8 cellular contexts compared by ENCODE assay signal in the genomic region with DNA sequence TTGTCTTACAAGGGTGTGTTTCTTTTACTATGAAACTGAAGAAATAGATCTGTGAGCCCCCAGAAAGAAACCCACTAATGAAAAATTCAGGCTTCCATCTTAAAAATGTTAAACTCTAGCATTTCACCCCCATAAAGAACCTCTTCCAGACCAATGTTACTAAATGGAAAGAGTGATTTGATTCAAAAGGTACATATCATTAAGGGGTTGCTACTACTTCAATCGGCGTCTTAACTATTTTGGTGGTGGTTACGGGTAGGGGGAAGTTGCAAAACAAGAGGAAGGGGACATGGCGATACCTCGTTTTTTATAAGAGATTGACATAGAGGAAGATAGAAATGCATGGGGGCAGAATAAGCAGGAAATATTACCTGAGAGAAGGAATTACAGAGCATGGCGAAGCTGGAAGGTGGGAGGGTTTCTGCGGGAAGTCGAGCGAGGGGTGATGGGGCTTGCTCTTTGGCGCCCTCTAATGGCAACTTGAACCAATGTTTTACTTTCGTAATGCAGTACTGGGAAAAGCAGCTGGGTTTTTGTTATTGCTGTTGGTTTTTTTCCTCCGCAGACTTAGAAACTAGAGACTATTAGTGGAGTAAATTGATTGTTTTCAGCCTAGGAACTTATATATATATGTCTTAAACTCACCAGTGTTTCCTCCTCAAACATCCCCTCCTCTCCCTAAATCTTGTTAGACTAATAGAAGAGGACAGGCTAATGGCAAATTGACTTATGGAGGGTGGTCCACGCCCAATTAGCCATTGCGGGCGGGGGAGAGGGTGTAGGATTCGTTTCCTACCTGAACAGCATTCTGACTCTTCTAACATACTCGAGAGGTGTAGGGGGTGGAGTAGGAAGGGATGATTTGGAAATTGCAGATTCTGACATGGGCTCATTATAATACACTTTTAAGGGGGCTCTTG. TPM values are rescaled to one million over a fixed set of nuclear protein-coding genes. Genes with fewer than 3 reads are reported as not detected.
A peak's percentile ranks its signal among the peaks of the same experiment; 100 is the strongest.
DNase-seq lines count a peak whose midpoint lies in the region; ATAC-seq, FAIRE-seq and TF ChIP-seq lines count a peak whose summit lies in the region.

No MANE protein-coding gene starts in this region.

- CTCF ChIA-PET in AG04449 (lab: Yijun Ruan, JAX): interaction anchor here (0.5 to 4.7 kb wide), 22 partner anchors 9 to 1011 kb away, joined by 3 to 49 read pairs (median 4); no protein-coding TSS in a partner anchor
- CTCF ChIA-PET in SK-N-SH (lab: Yijun Ruan, JAX): interaction anchor here (0.5 to 5.4 kb wide), 63 partner anchors 8 to 1002 kb away, joined by 3 to 76 read pairs (median 4); partner anchors contain the start of gene SOX2

- peaks cover 78 to 90% of the 10 kb centered on the region in 2 donors for H3K27me3 Mint-ChIP-seq in stimulated activated naive B cell treated with anti-CD40 and anti-IgM and Interleukin-4, amounts not matched to agents 10 μg/mL and 1 μg/mL and 100 μg/mL, for 72 hours

- peaks cover 4 to 6% of the 10 kb centered on the region in 2 donors for H3K9me3 Mint-ChIP-seq in stimulated activated naive B cell treated with anti-CD40 and anti-IgM and Interleukin-4, amounts not matched to agents 10 μg/mL and 1 μg/mL and 100 μg/mL, for 72 hours

- FAIRE-seq in GM12892 (lab: Jason Lieb, UNC): peak; percentile 78

- DNase-seq in AG04449 (ENCODE audit: low read depth, low spot score) (no peak), GM12892 (ENCODE audit: insufficient read length) (no peak), NCI-H1092 (lab: John Stamatoyannopoulos, UW) (peak; percentile 47), SK-N-SH (peak; percentile 87), choroid plexus epithelial cell (ENCODE audit: low read depth) (peak; percentile 77), left lobe of liver (ENCODE audit: low spot score) (no peak)
- no peak for DNase-seq in stimulated activated naive B cell treated with anti-CD40 and anti-IgM and Interleukin-4, amounts not matched to agents 10 μg/mL and 1 μg/mL and 100 μg/mL, for 72 hours

- TF ChIP-seq EP300 in SK-N-SH (IDR thresholded peaks at IDR 0.05; ENCODE audit: borderline replicate concordance in 1 of 2, low read depth in 1 of 2, low read length in 1 of 2): no peak

- no peaks in the 10 kb centered on the region for H3K36me3 ChIP-seq in SK-N-SH (replicated peaks in 1 of 2; ENCODE audit: control insufficient read depth in 1 of 2, insufficient read depth in 2 of 2, low read length in 1 of 2)

- peak overlapping the region; percentile 6 for H3K27ac Mint-ChIP-seq in stimulated activated naive B cell treated with anti-CD40 and anti-IgM and Interleukin-4, amounts not matched to agents 10 μg/mL and 1 μg/mL and 100 μg/mL, for 72 hours

- H3K27ac ChIP-seq in SK-N-SH (ENCODE audit: low read depth in 2 of 2, low read length in 1 of 2): no peak overlapping the region

- TF ChIP-seq POLR2A in GM12892 (IDR thresholded peaks at IDR 0.05; ENCODE audit: low read depth, low read length): no peak

- peak overlapping the region; percentile 7 to 8 for H3K4me3 Mint-ChIP-seq in stimulated activated naive B cell treated with anti-CD40 and anti-IgM and Interleukin-4, amounts not matched to agents 10 μg/mL and 1 μg/mL and 100 μg/mL, for 72 hours

- H3K4me1 ChIP-seq in SK-N-SH (ENCODE audit: control insufficient read depth in 1 of 2, insufficient read depth in 2 of 2, low read depth in 1 of 2, low read length in 1 of 2): peaks cover 0 to 11% of the 10 kb centered on the region in 2 experiments; a peak in 2 of 4 replicates

- H3K9me3 ChIP-seq in SK-N-SH: no peaks in the 10 kb centered on the region

- no peaks in the 10 kb centered on the region for H3F3A ChIP-seq in SK-N-SH (replicated peaks; ENCODE audit: insufficient read depth)

- peak; percentile 87 for TF ChIP-seq RAD21 in SK-N-SH (IDR thresholded peaks at IDR 0.05; ENCODE audit: low read length)

- no peaks in the 10 kb centered on the region for H3K9me2 ChIP-seq in SK-N-SH

- no peaks in the 10 kb centered on the region for H3K27me3 ChIP-seq in SK-N-SH (ENCODE audit: insufficient read depth)

- POLR2A ChIA-PET in AG04449 (lab: Yijun Ruan, JAX): no interaction called here
- POLR2A ChIA-PET in SK-N-SH (lab: Yijun Ruan, JAX): no interaction called here

- H3K4me2 ChIP-seq in SK-N-SH: 0 out of 2 replicates have a peak overlapping the region, but pooled peaks have one; percentile 47

- no peaks in the 10 kb centered on the region for H3K79me2 ChIP-seq in SK-N-SH (ENCODE audit: insufficient read depth)

- peaks cover 0 to 12% of the 10 kb centered on the region in 2 donors for H3K36me3 Mint-ChIP-seq in stimulated activated naive B cell treated with anti-CD40 and anti-IgM and Interleukin-4, amounts not matched to agents 10 μg/mL and 1 μg/mL and 100 μg/mL, for 72 hours

- no peak overlapping the region for H2AFZ ChIP-seq in SK-N-SH (ENCODE audit: low read depth)

- no peaks in the 10 kb centered on the region for H4K20me1 ChIP-seq in SK-N-SH (ENCODE audit: insufficient read depth)

- peak; percentile 58 for ATAC-seq in HG02870 (IDR thresholded peaks at IDR 0.05; ENCODE audit: unreplicated experiment)
- ATAC-seq in left lobe of liver: peak; percentile 88
- ATAC-seq in stimulated activated naive B cell treated with anti-CD40 and anti-IgM and Interleukin-4, amounts not matched to agents 10 μg/mL and 1 μg/mL and 100 μg/mL, for 72 hours (replicated peaks): peak; percentile 36 to 45

- no peak overlapping the region for H3K9ac ChIP-seq in SK-N-SH

- H3K4me1 Mint-ChIP-seq in stimulated activated naive B cell treated with anti-CD40 and anti-IgM and Interleukin-4, amounts not matched to agents 10 μg/mL and 1 μg/mL and 100 μg/mL, for 72 hours: peaks cover 21 to 29% of the 10 kb centered on the region in 2 donors

- WGBS in SK-N-SH (ENCODE audit: low lambda C conversion rate): 48% methylated on average over 17 of the region's 17 CpGs

- peak overlapping the region; percentile 37 for H3K4me3 ChIP-seq in AG04449 (ENCODE audit: low read depth, low read length)
- peak overlapping the region in 1 of 2 experiments; percentile 8; a peak in 1 of 4 replicates for H3K4me3 ChIP-seq in SK-N-SH (ENCODE audit: low read depth in 2 of 2, low read length in 1 of 2)
- no peak overlapping the region for H3K4me3 ChIP-seq in choroid plexus epithelial cell (ENCODE audit: low read depth, low read length)

- TF ChIP-seq CTCF in AG04449 (IDR thresholded peaks at IDR 0.05; ENCODE audit: insufficient read depth, low read length, missing control alignments) (peak; percentile 87), SK-N-SH (IDR thresholded peaks at IDR 0.05) (peak; percentile 87), choroid plexus epithelial cell (conservative IDR thresholded peaks at IDR 0.05; ENCODE audit: low read depth, low read length) (peak; percentile 87)

TF ChIP-seq in SK-N-SH, 30 proteins besides CTCF, POLR2A, EP300 and RAD21:
- no peak for TF ChIP-seq GABPA (IDR thresholded peaks at IDR 0.05; ENCODE audit: low read depth)
- TF ChIP-seq SMC3 (IDR thresholded peaks at IDR 0.05; ENCODE audit: low read depth, low read length): peak; percentile 80

RNA-seq across cellular contexts. Expression of gene SOX2, which starts 11.3 kb away (rescaled TPM):
- not detected for polyA plus RNA-seq in GM12892 (2012; ENCODE audit: missing spikeins)
- polyA plus RNA-seq in SK-N-SH (2012; rRNA removed): 0.10 and 0.13 TPM in 2 replicates
- 0.12 and 0.16 TPM in 2 replicates for polyA plus RNA-seq in SK-N-SH (2012; cell fraction: cytosol; rRNA removed)
- polyA plus RNA-seq in SK-N-SH (2012; cell fraction: nucleus; rRNA removed): 0.02 and 0.14 TPM in 2 replicates
- total RNA-seq in left lobe of liver: 0.23 TPM

Comparison
In these comparisons a context has a peak if more than half of its experiments do, and no peak if none do; other contexts are left out.
1. DNase-seq: peak in NCI-H1092 (single experiment), SK-N-SH (single experiment) and choroid plexus epithelial cell (single experiment); none in AG04449 (single experiment), GM12892 (single experiment), left lobe of liver (single experiment) and stimulated activated naive B cell treated with anti-CD40 and anti-IgM and Interleukin-4, amounts not matched to agents 10 μg/mL and 1 μg/mL and 100 μg/mL, for 72 hours (single experiment).
2. Peak in every context shown above with its lines, with median percentiles within 50 percentile points of each other: CTCF ChIP-seq and ATAC-seq.